Comparison of ENCODE assay signal across 1 cellular context in genomic region chr4:142402925-142403324, GRCh38.
TF ChIP-seq lines count a peak whose summit lies in the region.

No MANE protein-coding gene starts in this region.

TF ChIP-seq in GM23338, 12 proteins besides CTCF, POLR2A, EP300 and RAD21 (continued from another document):
- no peak for TF ChIP-seq REST (IDR thresholded peaks at IDR 0.05; ENCODE audit: unreplicated experiment)
- no peak for TF ChIP-seq ZNF114 (CRISPR knock-in tag; IDR thresholded peaks at IDR 0.05)
- no peak for TF ChIP-seq JUNB (IDR thresholded peaks at IDR 0.05; ENCODE audit: unreplicated experiment)
- TF ChIP-seq NANOG (IDR thresholded peaks at IDR 0.05; ENCODE audit: borderline replicate concordance), result no peak
- no peak for TF ChIP-seq ETS1 (IDR thresholded peaks at IDR 0.05)
- TF ChIP-seq STAT1 (IDR thresholded peaks at IDR 0.05; ENCODE audit: unreplicated experiment), result no peak
- TF ChIP-seq EZH2 (IDR thresholded peaks at IDR 0.05; ENCODE audit: low read depth, unreplicated experiment), result no peak
TF ChIP-seq in GM23338: peak in this region for 0.
